Comparison of ENCODE assay signal across 11 cellular contexts in genomic region chr16:8848939-8849391, GRCh38. TPM values are rescaled to one million over a fixed set of nuclear protein-coding genes. Genes with fewer than 3 reads are reported as not detected.
A peak's percentile ranks its signal among the peaks of the same experiment; 100 is the strongest.
DNase-seq lines count a peak whose midpoint lies in the region; ATAC-seq lines count a peak whose summit lies in the region.
"Had no signal": no experiment of that assay in that cellular context is flagged by ENCODE, and none has a peak within 500 bp of the region (broad histone marks: within the 10 kb centered on the region; RNA-seq: fewer than 3 reads in every experiment).

No MANE protein-coding gene starts in this region.

- peaks cover 94% of the 10 kb centered on the region for H3K36me3 Mint-ChIP-seq in activated T-helper 17 cell treated with anti-CD3 and anti-CD28 coated beads, Interleukin-2, amount 50 U/mL, for 72 hours (ENCODE audit: low read depth)

- peak overlapping the region; percentile 10 for H3K4me3 Mint-ChIP-seq in activated T-helper 17 cell treated with anti-CD3 and anti-CD28 coated beads, Interleukin-2, amount 50 U/mL, for 72 hours
- H3K4me3 Mint-ChIP-seq: T-helper 1 cell treated with Interleukin-12 subunit alpha and Interleukin-12 subunit beta and Interleukin-4 antibody, amounts not matched to agents 30 μg/mL and 1 μg/mL, for 36 hours had no signal

- no peak for ATAC-seq in activated T-helper 17 cell treated with anti-CD3 and anti-CD28 coated beads, Interleukin-2, amount 50 U/mL, for 72 hours (replicated peaks)
- ATAC-seq in HG03521 (IDR thresholded peaks at IDR 0.05; ENCODE audit: unreplicated experiment) (no peak), GM18502 (IDR thresholded peaks at IDR 0.05; ENCODE audit: poor library complexity, unreplicated experiment) (no peak)
- ATAC-seq: heart right ventricle had no signal

- H3K4me1 Mint-ChIP-seq in activated T-helper 17 cell treated with anti-CD3 and anti-CD28 coated beads, Interleukin-2, amount 50 U/mL, for 72 hours = peaks cover 16% of the 10 kb centered on the region

- H3K27me3 Mint-ChIP-seq in activated T-helper 17 cell treated with anti-CD3 and anti-CD28 coated beads, Interleukin-2, amount 50 U/mL, for 72 hours = no peaks in the 10 kb centered on the region

- peak; percentile 96 for DNase-seq in A172 (ENCODE audit: low spot score)
- peak; percentile 70 for DNase-seq in GM04504 (ENCODE audit: low read depth)
- DNase-seq in iris pigment epithelial cell (ENCODE audit: low read depth) = peak; percentile 81
- DNase-seq in stimulated activated CD4-positive, alpha-beta T cell treated with anti-CD3 and anti-CD28 coated beads, Interleukin-2, amount 100 ng/mL, for 24 hours = no peak
- no peak for DNase-seq in NCI-H2107 treated with DMSO at 0.1 percent for 48 hours (lab: John Stamatoyannopoulos, UW; ENCODE audit: unreplicated experiment)
- DNase-seq: NCI-H2107 had no signal

- peak overlapping the region; percentile 68 for H3K27ac Mint-ChIP-seq in activated T-helper 17 cell treated with anti-CD3 and anti-CD28 coated beads, Interleukin-2, amount 50 U/mL, for 72 hours
- H3K27ac Mint-ChIP-seq: T-helper 1 cell treated with Interleukin-12 subunit alpha and Interleukin-12 subunit beta and Interleukin-4 antibody, amounts not matched to agents 30 μg/mL and 1 μg/mL, for 36 hours had no signal

- no peaks in the 10 kb centered on the region for H3K9me3 Mint-ChIP-seq in activated T-helper 17 cell treated with anti-CD3 and anti-CD28 coated beads, Interleukin-2, amount 50 U/mL, for 72 hours
- H3K9me3 Mint-ChIP-seq: T-helper 1 cell treated with Interleukin-12 subunit alpha and Interleukin-12 subunit beta and Interleukin-4 antibody, amounts not matched to agents 30 μg/mL and 1 μg/mL, for 36 hours had no signal

RNA-seq across cellular contexts. Expression of gene CARHSP1, which starts 19.8 kb away (rescaled TPM):
- total RNA-seq in A172 (2014; rRNA removed; shearing (Covaris generic)) = 148 and 208 TPM in 2 replicates
- 100 to 1,000 TPM in 1 of 2 donors, 10 to 100 TPM in 1; 98.6 to 115 TPM for total RNA-seq in activated T-helper 17 cell treated with anti-CD3 and anti-CD28 coated beads, Interleukin-2, amount 50 U/mL, for 72 hours

RNA-seq across cellular contexts. Expression of gene LITAFD, which starts 33.2 kb away (rescaled TPM):
- not detected in 2 replicates for total RNA-seq in A172 (2014; rRNA removed; shearing (Covaris generic))
- total RNA-seq in activated T-helper 17 cell treated with anti-CD3 and anti-CD28 coated beads, Interleukin-2, amount 50 U/mL, for 72 hours = not detected
- total RNA-seq: heart right ventricle had no signal

RNA-seq across cellular contexts. Expression of gene PMM2, which starts 51.3 kb away (rescaled TPM):
- 34.7 and 43.8 TPM in 2 replicates for total RNA-seq in A172 (2014; rRNA removed; shearing (Covaris generic))
- total RNA-seq in activated T-helper 17 cell treated with anti-CD3 and anti-CD28 coated beads, Interleukin-2, amount 50 U/mL, for 72 hours = 10 to 100 TPM; 33.0 to 59.1 TPM

RNA-seq across cellular contexts. Expression of gene TMEM186, which starts 51.5 kb away (rescaled TPM):
- 5.9 and 8.0 TPM in 2 replicates for total RNA-seq in A172 (2014; rRNA removed; shearing (Covaris generic))
- total RNA-seq in activated T-helper 17 cell treated with anti-CD3 and anti-CD28 coated beads, Interleukin-2, amount 50 U/mL, for 72 hours = 10 to 100 TPM; 14.2 to 15.4 TPM

Comparison
In these comparisons a context has a peak if more than half of its experiments do, and no peak if none do; other contexts are left out.
1. DNase-seq: peak in A172 (single experiment), GM04504 (single experiment) and iris pigment epithelial cell (single experiment); none in stimulated activated CD4-positive, alpha-beta T cell treated with anti-CD3 and anti-CD28 coated beads, Interleukin-2, amount 100 ng/mL, for 24 hours (0 of 2) and NCI-H2107 treated with DMSO at 0.1 percent for 48 hours (single experiment).